ENCODE assay signal across 1 cellular context in genomic region chr10:63268139-63268797, GRCh38.
TF ChIP-seq lines count a peak whose summit lies in the region.

No MANE protein-coding gene starts in this region.

TF ChIP-seq in GM23338, 12 proteins besides CTCF, POLR2A, EP300 and RAD21 (continued from another document):
- TF ChIP-seq ETS1 (IDR thresholded peaks at IDR 0.05), result no peak
- no peak for TF ChIP-seq POLR2AphosphoS5 (IDR thresholded peaks at IDR 0.05; ENCODE audit: low read depth)
- TF ChIP-seq EZH2phosphoT487 (IDR thresholded peaks at IDR 0.05; ENCODE audit: unreplicated experiment), result no peak
- TF ChIP-seq REST (IDR thresholded peaks at IDR 0.05; ENCODE audit: unreplicated experiment), result no peak
- no peak for TF ChIP-seq NANOG (IDR thresholded peaks at IDR 0.05; ENCODE audit: borderline replicate concordance)
- TF ChIP-seq STAT1 (IDR thresholded peaks at IDR 0.05; ENCODE audit: unreplicated experiment), result no peak
- TF ChIP-seq ZNF114 (CRISPR knock-in tag; IDR thresholded peaks at IDR 0.05), result no peak
TF ChIP-seq in GM23338: peak in this region for 0.
